In the genomic region with DNA sequence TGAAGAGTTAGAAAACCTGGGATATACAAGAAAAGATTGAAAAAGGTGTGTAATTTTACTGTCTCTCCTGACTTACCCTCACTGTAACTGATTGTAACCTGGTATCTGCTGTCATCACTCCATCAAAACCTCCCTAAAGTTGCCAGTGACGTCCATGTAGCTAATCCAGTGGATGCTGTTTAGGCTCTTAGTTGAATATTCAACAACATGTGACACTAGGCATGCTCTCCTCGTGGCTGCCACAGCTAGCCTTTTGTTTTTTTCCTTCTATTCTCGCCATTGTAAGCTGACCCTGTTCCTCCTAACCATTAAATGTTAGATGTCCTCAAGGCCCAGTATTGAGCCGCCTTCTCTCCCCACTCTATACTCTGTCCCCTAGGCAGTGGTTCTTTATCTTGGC, we compare ENCODE assay signal across 34 cellular contexts. TPM values are rescaled to one million over a fixed set of nuclear protein-coding genes. Genes with fewer than 3 reads are reported as not detected.
"Had no signal": no experiment of that assay in that cellular context is flagged by ENCODE, and none has a peak within 500 bp of the region (broad histone marks: within the 10 kb centered on the region; RNA-seq: fewer than 3 reads in every experiment).

No MANE protein-coding gene starts in this region.

- ATAC-seq: activated CD8-positive, alpha-beta T cell treated with anti-CD3 and anti-CD28 coated beads for 36 hours; activated naive CD4-positive, alpha-beta T cell treated with anti-CD3 and anti-CD28 coated beads, Interleukin-2, amount 50 U/mL, for 72 hours; activated T-cell treated with anti-CD3 and anti-CD28 coated beads, Interleukin-2, amount 50 U/mL, for 4 hours; activated T-cell treated with anti-CD3 and anti-CD28 coated beads, Interleukin-2, amount 50 U/mL, for 72 hours; activated T-helper 17 cell treated with anti-CD3 and anti-CD28 coated beads, Interleukin-2, amount 50 U/mL, for 72 hours; body of pancreas had no signal

- DNase-seq: activated B cell treated with CpG ODN at 0.5 μM for 24 hours; activated CD4-positive, alpha-beta memory T cell treated with anti-CD3 and anti-CD28 coated beads for 36 hours; activated CD4-positive, alpha-beta T cell treated with anti-CD3 and anti-CD28 coated beads for 4 hours; activated CD4-positive, alpha-beta T cell treated with anti-CD3 and anti-CD28 coated beads, Interleukin-2, amount 10 ng/mL, durations not matched to agents 24 days and 14 days; activated CD4-positive, alpha-beta T cell treated with anti-CD3 and anti-CD28 coated beads, Interleukin-2, amount 50 U/mL, for 1 hour; activated CD4-positive, alpha-beta T cell treated with anti-CD3 and anti-CD28 coated beads, Interleukin-2, amount 50 U/mL, for 4 hours; activated CD4-positive, CD25-positive, alpha-beta regulatory T cell treated with anti-CD3 and anti-CD28 coated beads, Interleukin-2, amount 50 U/mL, for 72 hours; activated CD8-positive, alpha-beta memory T cell treated with anti-CD3 and anti-CD28 coated beads, Interleukin-2, amount 50 U/mL, for 4 hours; activated CD8-positive, alpha-beta T cell treated with anti-CD3 and anti-CD28 coated beads for 36 hours; activated effector memory CD4-positive, alpha-beta T cell treated with anti-CD3 and anti-CD28 coated beads, Interleukin-2, amount 50 U/mL, for 16 hours; activated gamma-delta T cell treated with Interleukin-2 at 50 U/mL for 16 hours; activated naive CD4-positive, alpha-beta T cell; activated naive CD4-positive, alpha-beta T cell treated with anti-CD3 and anti-CD28 coated beads for 36 hours; activated naive CD4-positive, alpha-beta T cell treated with anti-CD3 and anti-CD28 coated beads, Interleukin-2, amount 50 U/mL, for 16 hours; activated naive CD8-positive, alpha-beta T cell treated with anti-CD3 and anti-CD28 coated beads for 36 hours; activated T-cell treated with anti-CD3 and anti-CD28 coated beads for 4 hours; activated T-cell treated with anti-CD3 and anti-CD28 coated beads, Interleukin-2, amount 50 U/mL, for 1 hour; activated T-cell treated with anti-CD3 and anti-CD28 coated beads, Interleukin-2, amount 50 U/mL, for 4 hours; activated T-cell treated with anti-CD3 and anti-CD28 coated beads, Interleukin-2, amount 50 U/mL, for 72 hours; adrenal gland; amniotic stem cell; aorta; body of pancreas; brain microvascular endothelial cell; central memory CD4-positive, alpha-beta T cell; T-helper 1 cell; T-helper 2 cell; T-helper 9 cell had no signal

- H3K27ac ChIP-seq: adrenal gland, body of pancreas, brain microvascular endothelial cell, breast epithelium, VCaP had no signal

- H3K36me3 ChIP-seq: adrenal gland, brain microvascular endothelial cell, breast epithelium had no signal

- H3K9me3 ChIP-seq: adrenal gland, body of pancreas, breast epithelium had no signal

- H3K27me3 ChIP-seq: body of pancreas, brain microvascular endothelial cell, breast epithelium had no signal

- H3K4me1 ChIP-seq: adrenal gland, body of pancreas, breast epithelium had no signal

- H3K4me3 ChIP-seq: adrenal gland, body of pancreas, breast epithelium had no signal

RNA-seq across cellular contexts. Expression of gene GADL1, which starts 41.6 kb away (rescaled TPM):
- total RNA-seq: activated B cell treated with CpG ODN at 0.5 μM for 24 hours; activated CD4-positive, alpha-beta memory T cell treated with anti-CD3 and anti-CD28 coated beads for 36 hours; activated CD4-positive, alpha-beta T cell treated with anti-CD3 and anti-CD28 coated beads, Interleukin-2, amount 10 ng/mL, durations not matched to agents 24 days and 14 days; activated CD8-positive, alpha-beta memory T cell treated with anti-CD3 and anti-CD28 coated beads for 36 hours; activated CD8-positive, alpha-beta T cell treated with anti-CD3 and anti-CD28 coated beads for 36 hours; activated naive CD4-positive, alpha-beta T cell treated with anti-CD3 and anti-CD28 coated beads for 36 hours; activated naive CD4-positive, alpha-beta T cell treated with anti-CD3 and anti-CD28 coated beads, Interleukin-2, amount 50 U/mL, for 72 hours; activated naive CD8-positive, alpha-beta T cell treated with anti-CD3 and anti-CD28 coated beads for 36 hours; activated T-cell treated with anti-CD3 and anti-CD28 coated beads, Interleukin-2, amount 50 U/mL, for 4 hours; activated T-cell treated with anti-CD3 and anti-CD28 coated beads, Interleukin-2, amount 50 U/mL, for 72 hours; activated T-helper 1 cell treated with anti-CD3 and anti-CD28 coated beads, Interleukin-12 subunit alpha, Interleukin-12 subunit beta, Interleukin-2, Interleukin-4 antibody, amounts not matched to agents 30 ng/mL and 10 ng/mL and 1 ng/mL, durations not matched to agents 14 hours and 24 hours and 36 hours; activated T-helper 17 cell treated with anti-CD3 and anti-CD28 coated beads, Interleukin-2, amount 50 U/mL, for 72 hours; body of pancreas; breast epithelium had no signal
